ENCODE assay signal across 1 cellular context in the genomic region with DNA sequence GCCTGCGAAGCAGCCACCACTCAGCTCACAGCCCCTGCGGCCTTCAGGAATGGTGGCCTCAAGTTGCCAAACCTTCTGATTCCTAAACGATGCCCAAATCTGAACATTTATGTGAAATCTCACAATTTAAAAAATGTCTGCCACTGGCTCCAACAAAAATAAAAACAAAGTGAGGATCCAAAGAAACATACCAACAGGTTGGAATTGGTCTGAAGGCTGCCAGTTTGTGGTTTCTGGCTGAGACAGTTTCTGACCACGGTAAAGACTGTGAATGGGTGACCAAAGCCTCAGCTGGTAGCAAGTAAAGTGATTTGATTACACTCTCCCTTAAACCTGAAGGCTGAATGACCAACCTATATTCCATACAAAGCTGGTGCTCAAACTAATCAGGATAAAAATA.
TF ChIP-seq lines count a peak whose summit lies in the region.

No MANE protein-coding gene starts in this region.

TF ChIP-seq in HepG2, 621 proteins besides CTCF, POLR2A, EP300 and RAD21:
- TF ChIP-seq SP4 (CRISPR knock-in tag; IDR thresholded peaks at IDR 0.05), result no peak
- TF ChIP-seq RBM22 (optimal IDR thresholded peaks at IDR 0.05; ENCODE audit: low read length), result peak; percentile 79
- 0 out of 2 replicates have a peak, but pooled peaks have one; percentile 15 for TF ChIP-seq POLR2G (IDR thresholded peaks at IDR 0.05; ENCODE audit: low read depth, low read length)
